Comparison of ENCODE assay signal across 9 cellular contexts in the genomic region with DNA sequence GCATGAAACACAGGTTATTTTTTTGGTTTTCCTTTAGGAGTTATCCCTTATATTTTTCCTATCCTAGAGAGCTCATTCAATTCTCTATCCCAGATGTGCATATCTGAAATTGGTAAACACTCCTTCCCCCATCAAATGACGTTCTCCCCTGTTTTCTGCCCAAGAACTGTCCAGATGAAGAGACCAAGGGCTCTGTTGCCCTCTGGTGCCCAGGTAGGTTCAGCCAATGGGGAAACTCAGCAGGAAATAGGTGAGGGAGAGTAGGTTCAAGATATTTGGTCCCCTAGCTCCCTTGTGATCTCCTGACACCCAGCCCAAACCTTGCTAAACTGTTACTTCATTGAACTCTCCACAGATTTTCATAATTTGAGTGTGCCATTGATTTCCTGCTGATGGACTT. TPM values are rescaled to one million over a fixed set of nuclear protein-coding genes. Genes with fewer than 3 reads are reported as not detected.
DNase-seq lines count a peak whose midpoint lies in the region; ATAC-seq and TF ChIP-seq lines count a peak whose summit lies in the region.
"Had no signal": no experiment of that assay in that cellular context is flagged by ENCODE, and none has a peak within 500 bp of the region (broad histone marks: within the 10 kb centered on the region; RNA-seq: fewer than 3 reads in every experiment).

No MANE protein-coding gene starts in this region.

- no peak overlapping the region for H2AFZ ChIP-seq in SK-N-SH (ENCODE audit: low read depth)

- no peak overlapping the region for H3K4me2 ChIP-seq in SK-N-SH

- CTCF ChIA-PET in SK-N-SH (lab: Yijun Ruan, JAX), result interaction anchor here (0.9 kb wide), 1 partner anchor 280 kb away, joined by 3 read pairs; no protein-coding TSS in a partner anchor

- no peaks in the 10 kb centered on the region for H3K27me3 Mint-ChIP-seq in naive B cell
- H3K27me3 Mint-ChIP-seq: activated CD4-positive, alpha-beta memory T cell treated with anti-CD3 and anti-CD28 coated beads for 36 hours had no signal

- H3K4me3 Mint-ChIP-seq in naive B cell, result peak overlapping the region in 1 of 8 donors; percentile 68
- H3K4me3 Mint-ChIP-seq: activated CD4-positive, alpha-beta memory T cell treated with anti-CD3 and anti-CD28 coated beads for 36 hours had no signal

- no peak for TF ChIP-seq EP300 in SK-N-SH (IDR thresholded peaks at IDR 0.05; ENCODE audit: borderline replicate concordance in 1 of 2, low read depth in 1 of 2, low read length in 1 of 2)

- H3K79me2 ChIP-seq in SK-N-SH (ENCODE audit: insufficient read depth), result no peaks in the 10 kb centered on the region

- H3K27me3 ChIP-seq in RWPE2 (ENCODE audit: insufficient read depth, poor library complexity, severe bottlenecking) (no peaks in the 10 kb centered on the region), SK-N-SH (ENCODE audit: insufficient read depth) (no peaks in the 10 kb centered on the region), dorsolateral prefrontal cortex (no peaks in the 10 kb centered on the region)

- intact Hi-C loops in dorsolateral prefrontal cortex (cut with DNase I), result no loop called here

- H3K4me3 ChIP-seq in RWPE2 (ENCODE audit: severe bottlenecking) (no peak overlapping the region), SK-N-SH (ENCODE audit: low read depth in 2 of 2, low read length in 1 of 2) (no peak overlapping the region), dorsolateral prefrontal cortex (no peak overlapping the region)

- ATAC-seq in GM18867 (IDR thresholded peaks at IDR 0.05; ENCODE audit: unreplicated experiment) (peak; percentile 14), HG02642 (IDR thresholded peaks at IDR 0.05; ENCODE audit: poor library complexity, unreplicated experiment) (peak; percentile 34), RWPE2 (ENCODE audit: low read depth) (no peak), naive B cell (ENCODE audit: low read depth in 2 of 2) (no peak), omental fat pad (ENCODE audit: low FRiP score) (no peak)

- whole genome bisulfite sequencing in SK-N-SH (ENCODE audit: low lambda C conversion rate), result 41% methylated on average over 1 of the region's 1 CpG

- TF ChIP-seq CTCF in RWPE2 (IDR thresholded peaks at IDR 0.05; ENCODE audit: poor library complexity, severe bottlenecking), result peak; percentile 35
- TF ChIP-seq CTCF in omental fat pad (IDR thresholded peaks at IDR 0.05), result no peak
- TF ChIP-seq CTCF in SK-N-SH (IDR thresholded peaks at IDR 0.05), result no peak
- no peak for TF ChIP-seq CTCF in dorsolateral prefrontal cortex (IDR thresholded peaks at IDR 0.05 in 54 of 56, conservative IDR thresholded peaks at IDR 0.05 in 2 of 56; ENCODE audit: low read depth in 1 of 56, partially characterized antibody in 56 of 56)

- peaks cover 0 to 4% of the 10 kb centered on the region in 2 donors for H3K36me3 Mint-ChIP-seq in naive B cell
- H3K36me3 Mint-ChIP-seq: activated CD4-positive, alpha-beta memory T cell treated with anti-CD3 and anti-CD28 coated beads for 36 hours had no signal

- H3K9me3 Mint-ChIP-seq in naive B cell, result no peaks in the 10 kb centered on the region
- H3K9me3 Mint-ChIP-seq: activated CD4-positive, alpha-beta memory T cell treated with anti-CD3 and anti-CD28 coated beads for 36 hours had no signal

- no peak overlapping the region for H3K27ac ChIP-seq in RWPE2 (ENCODE audit: poor library complexity, severe bottlenecking)
- no peak overlapping the region for H3K27ac ChIP-seq in SK-N-SH (ENCODE audit: low read depth in 2 of 2, low read length in 1 of 2)
- no peak overlapping the region for H3K27ac ChIP-seq in dorsolateral prefrontal cortex

- H3K9me2 ChIP-seq in SK-N-SH, result no peaks in the 10 kb centered on the region

- no peak overlapping the region for H3K9ac ChIP-seq in SK-N-SH

- H3K4me1 Mint-ChIP-seq in naive B cell, result peaks cover 9 to 11% (median 10%) of the 10 kb centered on the region in 3 donors

- DNase-seq in RWPE2 (ENCODE audit: low spot score) (no peak), naive B cell (no peak), omental fat pad (ENCODE audit: low spot score) (no peak), SK-N-SH (no peak), NCI-H446 (lab: John Stamatoyannopoulos, UW) (no peak), dorsolateral prefrontal cortex (no peak)
- DNase-seq: activated CD4-positive, alpha-beta memory T cell treated with anti-CD3 and anti-CD28 coated beads for 36 hours had no signal

- no peaks in the 10 kb centered on the region for H3F3A ChIP-seq in SK-N-SH (replicated peaks; ENCODE audit: insufficient read depth)

- no peaks in the 10 kb centered on the region for H4K20me1 ChIP-seq in SK-N-SH (ENCODE audit: insufficient read depth)

- H3K36me3 ChIP-seq in RWPE2 (ENCODE audit: low read depth), result no peaks in the 10 kb centered on the region
- H3K36me3 ChIP-seq in SK-N-SH (replicated peaks in 1 of 2; ENCODE audit: control insufficient read depth in 1 of 2, insufficient read depth in 2 of 2, low read length in 1 of 2), result no peaks in the 10 kb centered on the region

- H3K4me1 ChIP-seq in RWPE2 (ENCODE audit: insufficient read depth, poor library complexity, severe bottlenecking), result peaks cover 12% of the 10 kb centered on the region
- no peaks in the 10 kb centered on the region; a peak in 2 of 4 replicates for H3K4me1 ChIP-seq in SK-N-SH (ENCODE audit: control insufficient read depth in 1 of 2, insufficient read depth in 2 of 2, low read depth in 1 of 2, low read length in 1 of 2)

- TF ChIP-seq RAD21 in SK-N-SH (IDR thresholded peaks at IDR 0.05; ENCODE audit: low read length), result no peak

- no peaks in the 10 kb centered on the region for H3K9me3 ChIP-seq in RWPE2 (ENCODE audit: severe bottlenecking)
- no peaks in the 10 kb centered on the region for H3K9me3 ChIP-seq in SK-N-SH

- POLR2A ChIA-PET in SK-N-SH (lab: Yijun Ruan, JAX), result no interaction called here

- peak overlapping the region in 5 of 6 donors; percentile 10 to 88 (median 70) for H3K27ac Mint-ChIP-seq in naive B cell
- H3K27ac Mint-ChIP-seq: activated CD4-positive, alpha-beta memory T cell treated with anti-CD3 and anti-CD28 coated beads for 36 hours had no signal

TF ChIP-seq in SK-N-SH, 30 proteins besides CTCF, POLR2A, EP300 and RAD21:
- TF ChIP-seq YY1 (IDR thresholded peaks at IDR 0.05; ENCODE audit: low read depth) (no peak), EZH2phosphoT487 (IDR thresholded peaks at IDR 0.05; ENCODE audit: borderline replicate concordance, low read depth) (no peak), TEAD4 (IDR thresholded peaks at IDR 0.05; ENCODE audit: borderline replicate concordance, insufficient read depth) (no peak), NFIC (IDR thresholded peaks at IDR 0.05; ENCODE audit: borderline replicate concordance) (no peak), FOSL2 (IDR thresholded peaks at IDR 0.05; ENCODE audit: borderline replicate concordance, low read depth) (no peak), FOXM1 (IDR thresholded peaks at IDR 0.05; ENCODE audit: low read depth) (no peak), TCF12 (IDR thresholded peaks at IDR 0.05) (no peak), SIN3A (IDR thresholded peaks at IDR 0.05; ENCODE audit: borderline replicate concordance, low read depth, low read length) (no peak), ELF1 (IDR thresholded peaks at IDR 0.05) (no peak)
- TF ChIP-seq, protein P1, sequence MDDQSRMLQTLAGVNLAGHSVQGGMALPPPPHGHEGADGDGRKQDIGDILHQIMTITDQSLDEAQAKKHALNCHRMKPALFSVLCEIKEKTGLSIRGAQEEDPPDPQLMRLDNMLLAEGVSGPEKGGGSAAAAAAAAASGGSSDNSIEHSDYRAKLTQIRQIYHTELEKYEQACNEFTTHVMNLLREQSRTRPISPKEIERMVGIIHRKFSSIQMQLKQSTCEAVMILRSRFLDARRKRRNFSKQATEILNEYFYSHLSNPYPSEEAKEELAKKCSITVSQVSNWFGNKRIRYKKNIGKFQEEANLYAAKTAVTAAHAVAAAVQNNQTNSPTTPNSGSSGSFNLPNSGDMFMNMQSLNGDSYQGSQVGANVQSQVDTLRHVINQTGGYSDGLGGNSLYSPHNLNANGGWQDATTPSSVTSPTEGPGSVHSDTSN (IDR thresholded peaks at IDR 0.05), result no peak

RNA-seq across cellular contexts. Expression of a gene that starts 14.1 kb away (rescaled TPM):
- polyA plus RNA-seq in naive B cell (ENCODE audit: low read depth in 6 of 6) (10 to 100 TPM; 30.6 to 49.1 (median 34.2) TPM), SK-N-SH (2012; rRNA removed) (17.0 and 17.7 TPM in 2 replicates)
- total RNA-seq in omental fat pad (10 to 100 TPM in 2 of 4 donors, 1 to 10 TPM in 2; 6.3 to 20.7 (median 9.6) TPM), dorsolateral prefrontal cortex (10 to 100 TPM; 13.8 to 40.5 (median 27.1) TPM)
- 13.9 and 16.9 TPM in 2 replicates for polyA plus RNA-seq in SK-N-SH (2012; cell fraction: cytosol; rRNA removed)
- polyA plus RNA-seq in SK-N-SH (2012; cell fraction: nucleus; rRNA removed), result 19.8 and 21.7 TPM in 2 replicates

Comparison
In these comparisons a context has a peak if more than half of its experiments do, and no peak if none do; other contexts are left out.
1. ATAC-seq: peak in GM18867 (single experiment) and HG02642 (single experiment); none in RWPE2 (single experiment), naive B cell (0 of 2) and omental fat pad (single experiment).